1 cellular context compared by ENCODE assay signal in the genomic region with DNA sequence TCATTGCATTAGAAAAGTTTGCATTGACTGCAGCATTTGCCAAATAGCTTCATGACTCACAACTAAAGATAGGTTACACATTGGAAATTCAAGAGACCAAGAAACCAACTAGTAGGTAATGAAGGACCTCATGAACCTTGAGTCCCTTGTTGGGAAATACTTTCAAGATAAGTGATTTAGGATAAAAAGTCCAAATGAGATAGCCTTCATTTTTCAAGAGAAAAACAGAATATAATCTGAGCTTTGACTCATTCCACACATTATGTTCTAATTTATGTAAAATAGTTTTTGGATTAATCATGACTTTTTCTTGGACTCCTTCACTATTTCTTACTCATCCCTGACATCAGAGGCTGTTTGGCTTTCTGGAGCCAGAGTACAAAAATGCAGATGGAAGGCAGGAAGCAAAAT.
TF ChIP-seq lines count a peak whose summit lies in the region.

No MANE protein-coding gene starts in this region.

TF ChIP-seq in SK-N-SH, 30 proteins besides CTCF, POLR2A, EP300 and RAD21 (continued from another document):
- TF ChIP-seq, protein P1, sequence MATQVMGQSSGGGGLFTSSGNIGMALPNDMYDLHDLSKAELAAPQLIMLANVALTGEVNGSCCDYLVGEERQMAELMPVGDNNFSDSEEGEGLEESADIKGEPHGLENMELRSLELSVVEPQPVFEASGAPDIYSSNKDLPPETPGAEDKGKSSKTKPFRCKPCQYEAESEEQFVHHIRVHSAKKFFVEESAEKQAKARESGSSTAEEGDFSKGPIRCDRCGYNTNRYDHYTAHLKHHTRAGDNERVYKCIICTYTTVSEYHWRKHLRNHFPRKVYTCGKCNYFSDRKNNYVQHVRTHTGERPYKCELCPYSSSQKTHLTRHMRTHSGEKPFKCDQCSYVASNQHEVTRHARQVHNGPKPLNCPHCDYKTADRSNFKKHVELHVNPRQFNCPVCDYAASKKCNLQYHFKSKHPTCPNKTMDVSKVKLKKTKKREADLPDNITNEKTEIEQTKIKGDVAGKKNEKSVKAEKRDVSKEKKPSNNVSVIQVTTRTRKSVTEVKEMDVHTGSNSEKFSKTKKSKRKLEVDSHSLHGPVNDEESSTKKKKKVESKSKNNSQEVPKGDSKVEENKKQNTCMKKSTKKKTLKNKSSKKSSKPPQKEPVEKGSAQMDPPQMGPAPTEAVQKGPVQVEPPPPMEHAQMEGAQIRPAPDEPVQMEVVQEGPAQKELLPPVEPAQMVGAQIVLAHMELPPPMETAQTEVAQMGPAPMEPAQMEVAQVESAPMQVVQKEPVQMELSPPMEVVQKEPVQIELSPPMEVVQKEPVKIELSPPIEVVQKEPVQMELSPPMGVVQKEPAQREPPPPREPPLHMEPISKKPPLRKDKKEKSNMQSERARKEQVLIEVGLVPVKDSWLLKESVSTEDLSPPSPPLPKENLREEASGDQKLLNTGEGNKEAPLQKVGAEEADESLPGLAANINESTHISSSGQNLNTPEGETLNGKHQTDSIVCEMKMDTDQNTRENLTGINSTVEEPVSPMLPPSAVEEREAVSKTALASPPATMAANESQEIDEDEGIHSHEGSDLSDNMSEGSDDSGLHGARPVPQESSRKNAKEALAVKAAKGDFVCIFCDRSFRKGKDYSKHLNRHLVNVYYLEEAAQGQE (IDR thresholded peaks at IDR 0.05; ENCODE audit: low read depth, low read length): no peak
- peak; percentile 93 for TF ChIP-seq FOSL2 (IDR thresholded peaks at IDR 0.05; ENCODE audit: borderline replicate concordance, low read depth)
